Comparison of ENCODE assay signal across 1 cellular context in the genomic region with DNA sequence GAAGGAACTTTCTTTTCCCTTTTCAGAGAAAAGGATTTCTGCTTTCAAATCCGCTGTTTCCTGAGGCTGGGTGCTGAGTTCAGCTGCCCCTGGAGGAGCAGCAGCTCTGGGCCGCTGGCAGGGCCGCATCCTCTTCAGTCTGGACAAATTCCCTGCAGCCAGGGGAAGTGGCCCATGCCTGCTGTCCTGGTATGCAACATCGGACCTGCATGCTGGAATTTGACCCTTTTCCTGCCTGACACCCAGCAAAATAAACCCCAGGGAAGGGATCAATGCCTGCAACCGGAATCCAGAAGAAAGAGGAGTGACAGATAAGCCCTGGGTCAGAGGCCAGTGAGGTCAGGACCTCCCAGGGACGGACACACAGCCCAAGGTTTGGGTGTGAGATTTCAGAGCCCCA.
A peak's percentile ranks its signal among the peaks of the same experiment; 100 is the strongest.
TF ChIP-seq lines count a peak whose summit lies in the region.

No MANE protein-coding gene starts in this region.

TF ChIP-seq in HepG2, 621 proteins besides CTCF, POLR2A, EP300 and RAD21 (continued from another document and continues in another):
- TF ChIP-seq, protein P1, sequence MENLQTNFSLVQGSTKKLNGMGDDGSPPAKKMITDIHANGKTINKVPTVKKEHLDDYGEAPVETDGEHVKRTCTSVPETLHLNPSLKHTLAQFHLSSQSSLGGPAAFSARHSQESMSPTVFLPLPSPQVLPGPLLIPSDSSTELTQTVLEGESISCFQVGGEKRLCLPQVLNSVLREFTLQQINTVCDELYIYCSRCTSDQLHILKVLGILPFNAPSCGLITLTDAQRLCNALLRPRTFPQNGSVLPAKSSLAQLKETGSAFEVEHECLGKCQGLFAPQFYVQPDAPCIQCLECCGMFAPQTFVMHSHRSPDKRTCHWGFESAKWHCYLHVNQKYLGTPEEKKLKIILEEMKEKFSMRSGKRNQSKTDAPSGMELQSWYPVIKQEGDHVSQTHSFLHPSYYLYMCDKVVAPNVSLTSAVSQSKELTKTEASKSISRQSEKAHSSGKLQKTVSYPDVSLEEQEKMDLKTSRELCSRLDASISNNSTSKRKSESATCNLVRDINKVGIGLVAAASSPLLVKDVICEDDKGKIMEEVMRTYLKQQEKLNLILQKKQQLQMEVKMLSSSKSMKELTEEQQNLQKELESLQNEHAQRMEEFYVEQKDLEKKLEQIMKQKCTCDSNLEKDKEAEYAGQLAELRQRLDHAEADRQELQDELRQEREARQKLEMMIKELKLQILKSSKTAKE (CRISPR knock-in tag; IDR thresholded peaks at IDR 0.05; ENCODE audit: borderline replicate concordance), result peak; percentile 90
- TF ChIP-seq, protein P2, sequence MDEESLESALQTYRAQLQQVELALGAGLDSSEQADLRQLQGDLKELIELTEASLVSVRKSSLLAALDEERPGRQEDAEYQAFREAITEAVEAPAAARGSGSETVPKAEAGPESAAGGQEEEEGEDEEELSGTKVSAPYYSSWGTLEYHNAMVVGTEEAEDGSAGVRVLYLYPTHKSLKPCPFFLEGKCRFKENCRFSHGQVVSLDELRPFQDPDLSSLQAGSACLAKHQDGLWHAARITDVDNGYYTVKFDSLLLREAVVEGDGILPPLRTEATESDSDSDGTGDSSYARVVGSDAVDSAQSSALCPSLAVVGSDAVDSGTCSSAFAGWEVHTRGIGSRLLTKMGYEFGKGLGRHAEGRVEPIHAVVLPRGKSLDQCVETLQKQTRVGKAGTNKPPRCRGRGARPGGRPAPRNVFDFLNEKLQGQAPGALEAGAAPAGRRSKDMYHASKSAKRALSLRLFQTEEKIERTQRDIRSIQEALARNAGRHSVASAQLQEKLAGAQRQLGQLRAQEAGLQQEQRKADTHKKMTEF (CRISPR knock-in tag; IDR thresholded peaks at IDR 0.05), result peak; percentile 74
- TF ChIP-seq ZNF558 (CRISPR knock-in tag; IDR thresholded peaks at IDR 0.05; ENCODE audit: borderline replicate concordance), result no peak
- no peak for TF ChIP-seq HDAC6 (IDR thresholded peaks at IDR 0.05; ENCODE audit: low read depth, low read length)
- TF ChIP-seq ELF3 (CRISPR knock-in tag; IDR thresholded peaks at IDR 0.05), result peak; percentile 80
- no peak for TF ChIP-seq ZMAT3 (CRISPR knock-in tag; conservative IDR thresholded peaks at IDR 0.05)
- TF ChIP-seq, protein P3, sequence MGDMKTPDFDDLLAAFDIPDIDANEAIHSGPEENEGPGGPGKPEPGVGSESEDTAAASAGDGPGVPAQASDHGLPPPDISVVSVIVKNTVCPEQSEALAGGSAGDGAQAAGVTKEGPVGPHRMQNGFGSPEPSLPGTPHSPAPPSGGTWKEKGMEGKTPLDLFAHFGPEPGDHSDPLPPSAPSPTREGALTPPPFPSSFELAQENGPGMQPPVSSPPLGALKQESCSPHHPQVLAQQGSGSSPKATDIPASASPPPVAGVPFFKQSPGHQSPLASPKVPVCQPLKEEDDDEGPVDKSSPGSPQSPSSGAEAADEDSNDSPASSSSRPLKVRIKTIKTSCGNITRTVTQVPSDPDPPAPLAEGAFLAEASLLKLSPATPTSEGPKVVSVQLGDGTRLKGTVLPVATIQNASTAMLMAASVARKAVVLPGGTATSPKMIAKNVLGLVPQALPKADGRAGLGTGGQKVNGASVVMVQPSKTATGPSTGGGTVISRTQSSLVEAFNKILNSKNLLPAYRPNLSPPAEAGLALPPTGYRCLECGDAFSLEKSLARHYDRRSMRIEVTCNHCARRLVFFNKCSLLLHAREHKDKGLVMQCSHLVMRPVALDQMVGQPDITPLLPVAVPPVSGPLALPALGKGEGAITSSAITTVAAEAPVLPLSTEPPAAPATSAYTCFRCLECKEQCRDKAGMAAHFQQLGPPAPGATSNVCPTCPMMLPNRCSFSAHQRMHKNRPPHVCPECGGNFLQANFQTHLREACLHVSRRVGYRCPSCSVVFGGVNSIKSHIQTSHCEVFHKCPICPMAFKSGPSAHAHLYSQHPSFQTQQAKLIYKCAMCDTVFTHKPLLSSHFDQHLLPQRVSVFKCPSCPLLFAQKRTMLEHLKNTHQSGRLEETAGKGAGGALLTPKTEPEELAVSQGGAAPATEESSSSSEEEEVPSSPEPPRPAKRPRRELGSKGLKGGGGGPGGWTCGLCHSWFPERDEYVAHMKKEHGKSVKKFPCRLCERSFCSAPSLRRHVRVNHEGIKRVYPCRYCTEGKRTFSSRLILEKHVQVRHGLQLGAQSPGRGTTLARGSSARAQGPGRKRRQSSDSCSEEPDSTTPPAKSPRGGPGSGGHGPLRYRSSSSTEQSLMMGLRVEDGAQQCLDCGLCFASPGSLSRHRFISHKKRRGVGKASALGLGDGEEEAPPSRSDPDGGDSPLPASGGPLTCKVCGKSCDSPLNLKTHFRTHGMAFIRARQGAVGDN (CRISPR knock-in tag; IDR thresholded peaks at IDR 0.05), result peak; percentile 84
- TF ChIP-seq, protein P4, sequence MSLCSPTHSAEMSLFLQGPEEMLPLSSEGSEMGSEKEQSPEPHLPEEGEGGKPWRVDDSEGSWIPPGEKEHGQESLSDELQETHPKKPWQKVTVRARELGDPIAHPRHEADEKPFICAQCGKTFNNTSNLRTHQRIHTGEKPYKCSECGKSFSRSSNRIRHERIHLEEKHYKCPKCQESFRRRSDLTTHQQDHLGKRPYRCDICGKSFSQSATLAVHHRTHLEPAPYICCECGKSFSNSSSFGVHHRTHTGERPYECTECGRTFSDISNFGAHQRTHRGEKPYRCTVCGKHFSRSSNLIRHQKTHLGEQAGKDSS (CRISPR knock-in tag; IDR thresholded peaks at IDR 0.05; ENCODE audit: borderline replicate concordance, low read depth), result peak; percentile 75; the same call in 1 of the 2 replicates
- TF ChIP-seq JUN (CRISPR knock-in tag; IDR thresholded peaks at IDR 0.05), result peak; percentile 73; the same call in 1 of the 2 replicates
- TF ChIP-seq ZNF484 (CRISPR knock-in tag; IDR thresholded peaks at IDR 0.05; ENCODE audit: borderline replicate concordance, low read depth), result no peak
- TF ChIP-seq HOXA3 (CRISPR knock-in tag; IDR thresholded peaks at IDR 0.05), result peak; percentile 88
- TF ChIP-seq SIX4 (CRISPR knock-in tag; IDR thresholded peaks at IDR 0.05), result peak; percentile 94
- TF ChIP-seq, protein P5, sequence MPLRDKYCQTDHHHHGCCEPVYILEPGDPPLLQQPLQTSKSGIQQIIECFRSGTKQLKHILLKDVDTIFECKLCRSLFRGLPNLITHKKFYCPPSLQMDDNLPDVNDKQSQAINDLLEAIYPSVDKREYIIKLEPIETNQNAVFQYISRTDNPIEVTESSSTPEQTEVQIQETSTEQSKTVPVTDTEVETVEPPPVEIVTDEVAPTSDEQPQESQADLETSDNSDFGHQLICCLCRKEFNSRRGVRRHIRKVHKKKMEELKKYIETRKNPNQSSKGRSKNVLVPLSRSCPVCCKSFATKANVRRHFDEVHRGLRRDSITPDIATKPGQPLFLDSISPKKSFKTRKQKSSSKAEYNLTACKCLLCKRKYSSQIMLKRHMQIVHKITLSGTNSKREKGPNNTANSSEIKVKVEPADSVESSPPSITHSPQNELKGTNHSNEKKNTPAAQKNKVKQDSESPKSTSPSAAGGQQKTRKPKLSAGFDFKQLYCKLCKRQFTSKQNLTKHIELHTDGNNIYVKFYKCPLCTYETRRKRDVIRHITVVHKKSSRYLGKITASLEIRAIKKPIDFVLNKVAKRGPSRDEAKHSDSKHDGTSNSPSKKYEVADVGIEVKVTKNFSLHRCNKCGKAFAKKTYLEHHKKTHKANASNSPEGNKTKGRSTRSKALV (CRISPR knock-in tag; IDR thresholded peaks at IDR 0.05), result peak; percentile 29; the same call in 1 of the 2 replicates
- TF ChIP-seq ZNF619 (CRISPR knock-in tag; IDR thresholded peaks at IDR 0.05), result no peak
- TF ChIP-seq, protein P6, sequence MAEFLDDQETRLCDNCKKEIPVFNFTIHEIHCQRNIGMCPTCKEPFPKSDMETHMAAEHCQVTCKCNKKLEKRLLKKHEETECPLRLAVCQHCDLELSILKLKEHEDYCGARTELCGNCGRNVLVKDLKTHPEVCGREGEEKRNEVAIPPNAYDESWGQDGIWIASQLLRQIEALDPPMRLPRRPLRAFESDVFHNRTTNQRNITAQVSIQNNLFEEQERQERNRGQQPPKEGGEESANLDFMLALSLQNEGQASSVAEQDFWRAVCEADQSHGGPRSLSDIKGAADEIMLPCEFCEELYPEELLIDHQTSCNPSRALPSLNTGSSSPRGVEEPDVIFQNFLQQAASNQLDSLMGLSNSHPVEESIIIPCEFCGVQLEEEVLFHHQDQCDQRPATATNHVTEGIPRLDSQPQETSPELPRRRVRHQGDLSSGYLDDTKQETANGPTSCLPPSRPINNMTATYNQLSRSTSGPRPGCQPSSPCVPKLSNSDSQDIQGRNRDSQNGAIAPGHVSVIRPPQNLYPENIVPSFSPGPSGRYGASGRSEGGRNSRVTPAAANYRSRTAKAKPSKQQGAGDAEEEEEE (CRISPR knock-in tag; IDR thresholded peaks at IDR 0.05; ENCODE audit: borderline replicate concordance), result no peak
- TF ChIP-seq IRF2 (CRISPR knock-in tag; IDR thresholded peaks at IDR 0.05), result peak; percentile 79; the same call in 1 of the 2 replicates
- 0 out of 2 replicates have a peak, but pooled peaks have one; percentile 27 for TF ChIP-seq KMT2B (CRISPR knock-in tag; IDR thresholded peaks at IDR 0.05)
- no peak for TF ChIP-seq ETV6 (CRISPR knock-in tag; conservative IDR thresholded peaks at IDR 0.05)
- peak; percentile 30; the same call in 1 of the 2 replicates for TF ChIP-seq ARNT2 (CRISPR knock-in tag; IDR thresholded peaks at IDR 0.05; ENCODE audit: low read depth)
- no peak for TF ChIP-seq WIZ (CRISPR knock-in tag; IDR thresholded peaks at IDR 0.05)
- peak; percentile 83 for TF ChIP-seq HMG20B (CRISPR knock-in tag; conservative IDR thresholded peaks at IDR 0.05)
- peak; percentile 99 for TF ChIP-seq ZNF556 (CRISPR knock-in tag; IDR thresholded peaks at IDR 0.05; ENCODE audit: borderline replicate concordance)
- TF ChIP-seq, protein P7, sequence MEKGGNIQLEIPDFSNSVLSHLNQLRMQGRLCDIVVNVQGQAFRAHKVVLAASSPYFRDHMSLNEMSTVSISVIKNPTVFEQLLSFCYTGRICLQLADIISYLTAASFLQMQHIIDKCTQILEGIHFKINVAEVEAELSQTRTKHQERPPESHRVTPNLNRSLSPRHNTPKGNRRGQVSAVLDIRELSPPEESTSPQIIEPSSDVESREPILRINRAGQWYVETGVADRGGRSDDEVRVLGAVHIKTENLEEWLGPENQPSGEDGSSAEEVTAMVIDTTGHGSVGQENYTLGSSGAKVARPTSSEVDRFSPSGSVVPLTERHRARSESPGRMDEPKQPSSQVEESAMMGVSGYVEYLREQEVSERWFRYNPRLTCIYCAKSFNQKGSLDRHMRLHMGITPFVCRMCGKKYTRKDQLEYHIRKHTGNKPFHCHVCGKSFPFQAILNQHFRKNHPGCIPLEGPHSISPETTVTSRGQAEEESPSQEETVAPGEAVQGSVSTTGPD (CRISPR knock-in tag; IDR thresholded peaks at IDR 0.05), result peak; percentile 93
- no peak for TF ChIP-seq MATR3 (CRISPR knock-in tag; IDR thresholded peaks at IDR 0.05)
- peak; percentile 90 for TF ChIP-seq ISL2 (CRISPR knock-in tag; IDR thresholded peaks at IDR 0.05)
- TF ChIP-seq, protein P8, sequence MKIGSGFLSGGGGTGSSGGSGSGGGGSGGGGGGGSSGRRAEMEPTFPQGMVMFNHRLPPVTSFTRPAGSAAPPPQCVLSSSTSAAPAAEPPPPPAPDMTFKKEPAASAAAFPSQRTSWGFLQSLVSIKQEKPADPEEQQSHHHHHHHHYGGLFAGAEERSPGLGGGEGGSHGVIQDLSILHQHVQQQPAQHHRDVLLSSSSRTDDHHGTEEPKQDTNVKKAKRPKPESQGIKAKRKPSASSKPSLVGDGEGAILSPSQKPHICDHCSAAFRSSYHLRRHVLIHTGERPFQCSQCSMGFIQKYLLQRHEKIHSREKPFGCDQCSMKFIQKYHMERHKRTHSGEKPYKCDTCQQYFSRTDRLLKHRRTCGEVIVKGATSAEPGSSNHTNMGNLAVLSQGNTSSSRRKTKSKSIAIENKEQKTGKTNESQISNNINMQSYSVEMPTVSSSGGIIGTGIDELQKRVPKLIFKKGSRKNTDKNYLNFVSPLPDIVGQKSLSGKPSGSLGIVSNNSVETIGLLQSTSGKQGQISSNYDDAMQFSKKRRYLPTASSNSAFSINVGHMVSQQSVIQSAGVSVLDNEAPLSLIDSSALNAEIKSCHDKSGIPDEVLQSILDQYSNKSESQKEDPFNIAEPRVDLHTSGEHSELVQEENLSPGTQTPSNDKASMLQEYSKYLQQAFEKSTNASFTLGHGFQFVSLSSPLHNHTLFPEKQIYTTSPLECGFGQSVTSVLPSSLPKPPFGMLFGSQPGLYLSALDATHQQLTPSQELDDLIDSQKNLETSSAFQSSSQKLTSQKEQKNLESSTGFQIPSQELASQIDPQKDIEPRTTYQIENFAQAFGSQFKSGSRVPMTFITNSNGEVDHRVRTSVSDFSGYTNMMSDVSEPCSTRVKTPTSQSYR (CRISPR knock-in tag; IDR thresholded peaks at IDR 0.05; ENCODE audit: borderline replicate concordance), result peak; percentile 52; the same call in 1 of the 2 replicates
- TF ChIP-seq ZNF614 (CRISPR knock-in tag; IDR thresholded peaks at IDR 0.05; ENCODE audit: borderline replicate concordance), result peak; percentile 92
- TF ChIP-seq, protein P9, sequence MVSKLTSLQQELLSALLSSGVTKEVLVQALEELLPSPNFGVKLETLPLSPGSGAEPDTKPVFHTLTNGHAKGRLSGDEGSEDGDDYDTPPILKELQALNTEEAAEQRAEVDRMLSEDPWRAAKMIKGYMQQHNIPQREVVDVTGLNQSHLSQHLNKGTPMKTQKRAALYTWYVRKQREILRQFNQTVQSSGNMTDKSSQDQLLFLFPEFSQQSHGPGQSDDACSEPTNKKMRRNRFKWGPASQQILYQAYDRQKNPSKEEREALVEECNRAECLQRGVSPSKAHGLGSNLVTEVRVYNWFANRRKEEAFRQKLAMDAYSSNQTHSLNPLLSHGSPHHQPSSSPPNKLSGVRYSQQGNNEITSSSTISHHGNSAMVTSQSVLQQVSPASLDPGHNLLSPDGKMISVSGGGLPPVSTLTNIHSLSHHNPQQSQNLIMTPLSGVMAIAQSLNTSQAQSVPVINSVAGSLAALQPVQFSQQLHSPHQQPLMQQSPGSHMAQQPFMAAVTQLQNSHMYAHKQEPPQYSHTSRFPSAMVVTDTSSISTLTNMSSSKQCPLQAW (CRISPR knock-in tag; IDR thresholded peaks at IDR 0.05), result peak; percentile 96
- peak; percentile 82 for TF ChIP-seq FOXA3 (CRISPR knock-in tag; IDR thresholded peaks at IDR 0.05)
- no peak for TF ChIP-seq ZNF782 (CRISPR knock-in tag; IDR thresholded peaks at IDR 0.05; ENCODE audit: borderline replicate concordance)
- TF ChIP-seq HMG20A (CRISPR knock-in tag; IDR thresholded peaks at IDR 0.05; ENCODE audit: borderline replicate concordance), result peak; percentile 81; the same call in 1 of the 2 replicates
- TF ChIP-seq ZNF350 (CRISPR knock-in tag; IDR thresholded peaks at IDR 0.05; ENCODE audit: borderline replicate concordance, low read depth), result peak; percentile 70; the same call in 1 of the 2 replicates
- TF ChIP-seq ZNF777 (CRISPR knock-in tag; IDR thresholded peaks at IDR 0.05), result no peak
- TF ChIP-seq ZNF34 (CRISPR knock-in tag; IDR thresholded peaks at IDR 0.05; ENCODE audit: borderline replicate concordance), result peak; percentile 83; the same call in 1 of the 2 replicates
- no peak for TF ChIP-seq ZNF567 (CRISPR knock-in tag; IDR thresholded peaks at IDR 0.05; ENCODE audit: borderline replicate concordance)
- TF ChIP-seq ZNF792 (CRISPR knock-in tag; IDR thresholded peaks at IDR 0.05), result peak; percentile 74; the same call in 1 of the 2 replicates
- no peak for TF ChIP-seq PRMT3 (CRISPR knock-in tag; IDR thresholded peaks at IDR 0.05; ENCODE audit: borderline replicate concordance, low read depth)
- TF ChIP-seq ZMYM4 (CRISPR knock-in tag; IDR thresholded peaks at IDR 0.05), result peak; percentile 73
- no peak for TF ChIP-seq ZNF672 (CRISPR knock-in tag; IDR thresholded peaks at IDR 0.05)
